ENCODE assay signal across 1 cellular context in the genomic region with DNA sequence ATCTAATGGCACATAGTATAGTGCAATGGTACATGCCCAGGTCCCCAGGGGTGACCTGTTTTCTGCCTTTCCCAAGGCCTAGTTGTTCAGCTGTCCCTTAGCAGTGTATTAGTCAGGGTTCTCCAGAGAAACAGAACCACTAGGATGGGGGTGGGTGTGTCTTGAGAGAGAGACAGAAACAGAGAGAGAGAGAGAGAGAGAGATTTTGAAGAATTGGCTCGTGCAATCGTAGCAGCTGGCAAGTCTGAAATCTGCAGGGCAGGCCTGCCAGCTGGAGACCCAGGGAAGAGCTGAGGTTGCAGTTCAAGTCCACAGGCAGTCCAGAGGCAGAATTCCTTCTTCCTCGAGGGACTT.
TF ChIP-seq lines count a peak whose summit lies in the region.

No MANE protein-coding gene starts in this region.

TF ChIP-seq in HepG2, 621 proteins besides CTCF, POLR2A, EP300 and RAD21:
- TF ChIP-seq ZBTB20 (CRISPR knock-in tag; IDR thresholded peaks at IDR 0.05; ENCODE audit: borderline replicate concordance, low read depth), result no peak
- no peak for TF ChIP-seq ZNF788 (CRISPR knock-in tag; IDR thresholded peaks at IDR 0.05; ENCODE audit: borderline replicate concordance)
- TF ChIP-seq, protein P1, sequence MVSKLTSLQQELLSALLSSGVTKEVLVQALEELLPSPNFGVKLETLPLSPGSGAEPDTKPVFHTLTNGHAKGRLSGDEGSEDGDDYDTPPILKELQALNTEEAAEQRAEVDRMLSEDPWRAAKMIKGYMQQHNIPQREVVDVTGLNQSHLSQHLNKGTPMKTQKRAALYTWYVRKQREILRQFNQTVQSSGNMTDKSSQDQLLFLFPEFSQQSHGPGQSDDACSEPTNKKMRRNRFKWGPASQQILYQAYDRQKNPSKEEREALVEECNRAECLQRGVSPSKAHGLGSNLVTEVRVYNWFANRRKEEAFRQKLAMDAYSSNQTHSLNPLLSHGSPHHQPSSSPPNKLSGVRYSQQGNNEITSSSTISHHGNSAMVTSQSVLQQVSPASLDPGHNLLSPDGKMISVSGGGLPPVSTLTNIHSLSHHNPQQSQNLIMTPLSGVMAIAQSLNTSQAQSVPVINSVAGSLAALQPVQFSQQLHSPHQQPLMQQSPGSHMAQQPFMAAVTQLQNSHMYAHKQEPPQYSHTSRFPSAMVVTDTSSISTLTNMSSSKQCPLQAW (CRISPR knock-in tag; IDR thresholded peaks at IDR 0.05), result 0 out of 2 replicates have a peak, but pooled peaks have one; percentile 20
